8 cellular contexts compared by ENCODE assay signal in the genomic region with DNA sequence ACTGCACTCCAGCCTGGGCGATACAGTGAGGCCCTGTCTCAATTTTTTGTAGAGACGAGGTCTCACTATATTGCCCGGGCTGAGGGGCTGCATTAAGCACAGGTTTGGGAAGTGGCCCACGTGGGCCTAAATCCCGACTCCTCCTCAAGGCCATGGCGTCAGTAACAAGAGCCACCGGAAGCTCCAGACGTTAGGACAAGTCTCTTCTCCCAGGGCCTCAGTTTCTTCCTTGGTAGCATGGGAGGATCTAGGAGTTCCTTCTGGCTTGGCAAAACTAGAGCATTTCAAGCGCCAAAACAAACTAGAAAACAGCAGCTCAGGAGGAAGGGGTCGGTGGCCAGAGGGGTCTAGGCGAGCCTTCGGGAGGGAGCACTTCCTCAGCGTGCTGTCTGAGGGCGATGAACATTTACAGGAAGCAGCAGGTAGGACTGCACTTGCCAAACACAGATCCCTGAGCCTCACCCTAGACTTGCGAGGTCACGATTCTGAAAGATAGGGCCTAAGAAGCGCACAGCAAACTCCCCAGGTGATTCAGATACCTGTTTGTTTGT. TPM values are rescaled to one million over a fixed set of nuclear protein-coding genes. Genes with fewer than 3 reads are reported as not detected.
DNase-seq lines count a peak whose midpoint lies in the region; ATAC-seq, FAIRE-seq and TF ChIP-seq lines count a peak whose summit lies in the region.

No MANE protein-coding gene starts in this region.

- H3K27me3 ChIP-seq in CD8-positive, alpha-beta memory T cell (ENCODE audit: insufficient read depth, low read length, poor library complexity, severe bottlenecking) = no peaks in the 10 kb centered on the region

- peaks cover 34% of the 10 kb centered on the region for H3K4me1 ChIP-seq in CD8-positive, alpha-beta memory T cell (ENCODE audit: insufficient read depth, low read length)

- DNase-seq in CD8-positive, alpha-beta memory T cell = no peak
- peak; percentile 29 for DNase-seq in NOMO-1 treated with DMSO at 0.1 percent for 48 hours (lab: John Stamatoyannopoulos, UW; ENCODE audit: unreplicated experiment)
- DNase-seq in naive B cell = no peak
- no peak for DNase-seq in GM10266 (ENCODE audit: extremely low spot score)
- DNase-seq in urothelium cell line (ENCODE audit: low spot score) = no peak
- DNase-seq in effector CD8-positive, alpha-beta T cell (lab: John Stamatoyannopoulos, UW) = no peak

- peak overlapping the region; percentile 98 to 99 (median 98) for H3K27ac Mint-ChIP-seq in CD8-positive, alpha-beta memory T cell
- H3K27ac Mint-ChIP-seq in dendritic cell treated with granulocyte-macrophage colony-stimulating factor and Interleukin-4, amounts not matched to agents 40 ng/mL and 50 ng/mL, for 4 days = peak overlapping the region; percentile 98
- peak overlapping the region; percentile 95 to 99 (median 97) for H3K27ac Mint-ChIP-seq in naive B cell

- no peak for TF ChIP-seq CTCF in GM10266 (IDR thresholded peaks at IDR 0.05; ENCODE audit: control insufficient read depth, insufficient read depth, low read depth, missing control alignments)

- no peaks in the 10 kb centered on the region for H3K9me3 ChIP-seq in CD8-positive, alpha-beta memory T cell (ENCODE audit: low read length)

- peaks cover 4 to 92% (median 26%) of the 10 kb centered on the region in 3 donors for H3K36me3 Mint-ChIP-seq in CD8-positive, alpha-beta memory T cell
- peaks cover 88% of the 10 kb centered on the region for H3K36me3 Mint-ChIP-seq in dendritic cell treated with granulocyte-macrophage colony-stimulating factor and Interleukin-4, amounts not matched to agents 40 ng/mL and 50 ng/mL, for 4 days (ENCODE audit: low read depth)
- H3K36me3 Mint-ChIP-seq in naive B cell = peaks cover 10 to 17% of the 10 kb centered on the region in 2 donors

- no peak for FAIRE-seq in urothelium cell line (lab: Jason Lieb, UNC)

- H3K27ac ChIP-seq in CD8-positive, alpha-beta memory T cell (ENCODE audit: low read depth, low read length) = peak overlapping the region; percentile 95

- CTCF ChIA-PET in CD8-positive, alpha-beta memory T cell (lab: Charles Lee) = interaction anchor here (0.8 to 4.8 kb wide), 10 partner anchors 8 to 210 kb away, joined by 3 to 95 read pairs (median 6); a partner anchor contains a TSS

- ATAC-seq in GM21576 (IDR thresholded peaks at IDR 0.05; ENCODE audit: unreplicated experiment) (peak; percentile 10), naive B cell (ENCODE audit: low read depth in 2 of 2) (peak; percentile 34)

- POLR2A ChIA-PET in CD8-positive, alpha-beta memory T cell (lab: Charles Lee) = interaction anchor here (1.1 to 3.0 kb wide), 2 partner anchors 8 to 110 kb away, joined by 3 to 18 read pairs; a partner anchor contains a TSS

- peaks cover 33 to 67% (median 67%) of the 10 kb centered on the region in 3 donors for H3K4me1 Mint-ChIP-seq in CD8-positive, alpha-beta memory T cell
- H3K4me1 Mint-ChIP-seq in dendritic cell treated with granulocyte-macrophage colony-stimulating factor and Interleukin-4, amounts not matched to agents 40 ng/mL and 50 ng/mL, for 4 days (ENCODE audit: low read depth) = peaks cover 46% of the 10 kb centered on the region
- H3K4me1 Mint-ChIP-seq in naive B cell = peaks cover 19 to 40% (median 26%) of the 10 kb centered on the region in 3 donors

- intact Hi-C loops in dendritic cell treated with granulocyte-macrophage colony-stimulating factor and Interleukin-4, amounts not matched to agents 40 ng/mL and 50 ng/mL, for 4 days (cut with micrococcal nuclease) = loop anchor here (1.0 to 5.0 kb wide), 4 partner anchors 8 to 205 kb away; a partner anchor contains a TSS

- no peaks in the 10 kb centered on the region for H3K27me3 Mint-ChIP-seq in CD8-positive, alpha-beta memory T cell
- no peaks in the 10 kb centered on the region for H3K27me3 Mint-ChIP-seq in dendritic cell treated with granulocyte-macrophage colony-stimulating factor and Interleukin-4, amounts not matched to agents 40 ng/mL and 50 ng/mL, for 4 days
- no peaks in the 10 kb centered on the region for H3K27me3 Mint-ChIP-seq in naive B cell

- H3K4me3 Mint-ChIP-seq in CD8-positive, alpha-beta memory T cell = peak overlapping the region; percentile 96 to 99 (median 97)
- peak overlapping the region; percentile 90 for H3K4me3 Mint-ChIP-seq in dendritic cell treated with granulocyte-macrophage colony-stimulating factor and Interleukin-4, amounts not matched to agents 40 ng/mL and 50 ng/mL, for 4 days
- H3K4me3 Mint-ChIP-seq in naive B cell = peak overlapping the region; percentile 94 to 97 (median 95)

- peaks cover 59% of the 10 kb centered on the region for H3K36me3 ChIP-seq in CD8-positive, alpha-beta memory T cell (ENCODE audit: insufficient read depth, low read length)

- H3K9me3 Mint-ChIP-seq in CD8-positive, alpha-beta memory T cell = no peaks in the 10 kb centered on the region
- no peaks in the 10 kb centered on the region for H3K9me3 Mint-ChIP-seq in dendritic cell treated with granulocyte-macrophage colony-stimulating factor and Interleukin-4, amounts not matched to agents 40 ng/mL and 50 ng/mL, for 4 days
- H3K9me3 Mint-ChIP-seq in naive B cell = no peaks in the 10 kb centered on the region

- peak overlapping the region; percentile 99 for H3K4me3 ChIP-seq in CD8-positive, alpha-beta memory T cell (ENCODE audit: low read length)

RNA-seq across cellular contexts. Expression of a gene that starts 0.5 kb away (rescaled TPM):
- 10 to 100 TPM; 46.9 to 55.5 TPM for total RNA-seq in CD8-positive, alpha-beta memory T cell
- polyA plus RNA-seq in CD8-positive, alpha-beta memory T cell = 63.6 TPM
- polyA plus RNA-seq in naive B cell (ENCODE audit: low read depth in 6 of 6) = 10 to 100 TPM; 45.0 to 69.6 (median 53.4) TPM

RNA-seq across cellular contexts. Expression of a gene that starts 7.6 kb away (rescaled TPM):
- 1,000 to 10,000 TPM; 4,419 to 4,492 TPM for total RNA-seq in CD8-positive, alpha-beta memory T cell
- 1,182 TPM for polyA plus RNA-seq in CD8-positive, alpha-beta memory T cell
- polyA plus RNA-seq in naive B cell (ENCODE audit: low read depth in 6 of 6) = 1,000 to 10,000 TPM in 2 of 6 donors, 100 to 1,000 TPM in 4; 642 to 1,068 (median 924) TPM

RNA-seq across cellular contexts. Expression of a gene that starts 8.1 kb away (rescaled TPM):
- total RNA-seq in CD8-positive, alpha-beta memory T cell = 10 to 100 TPM; 35.8 to 43.8 TPM
- 10.8 TPM for polyA plus RNA-seq in CD8-positive, alpha-beta memory T cell
- 10 to 100 TPM in 3 of 6 donors, 1 to 10 TPM in 3; 3.9 to 15.9 (median 10.1) TPM for polyA plus RNA-seq in naive B cell (ENCODE audit: low read depth in 6 of 6)
